ENCODE assay signal across 22 cellular contexts in the genomic region with DNA sequence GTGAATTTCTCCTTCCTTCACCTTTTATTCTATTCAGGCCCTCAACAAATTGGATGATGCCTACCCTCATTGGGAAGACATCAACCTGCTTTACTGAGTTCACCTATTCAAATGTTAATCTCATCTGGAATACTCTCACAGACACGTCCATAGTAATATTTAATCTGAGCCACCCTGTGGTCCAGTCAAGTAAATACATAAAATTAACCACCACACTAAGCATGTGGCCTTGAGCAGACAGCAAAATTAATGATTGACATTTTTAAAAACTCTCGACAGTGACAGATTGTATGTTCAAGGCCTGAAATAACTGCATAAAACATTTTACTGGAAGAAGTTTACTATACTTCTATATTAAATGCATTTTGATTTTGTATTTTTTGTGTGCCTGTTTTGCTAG.
"Had no signal": no experiment of that assay in that cellular context is flagged by ENCODE, and none has a peak within 500 bp of the region (broad histone marks: within the 10 kb centered on the region; RNA-seq: fewer than 3 reads in every experiment).

No MANE protein-coding gene starts in this region.

- H3K27ac ChIP-seq: foreskin keratinocyte, hepatocyte, neutrophil, psoas muscle, sigmoid colon, skin epidermis, thoracic aorta, transverse colon had no signal

- ATAC-seq: foreskin keratinocyte; naive thymus-derived CD4-positive, alpha-beta T cell; psoas muscle; stimulated activated naive B cell treated with anti-CD40 and anti-IgM and Interleukin-4, amounts not matched to agents 10 μg/mL and 1 μg/mL and 100 μg/mL, for 72 hours; stimulated activated naive CD8-positive, alpha-beta T cell treated with anti-CD3 and anti-CD28 coated beads, Interleukin-15, amount 100 ng/mL, for 72 hours had no signal

- H3K4me3 ChIP-seq: hepatocyte, psoas muscle, sigmoid colon, skin epidermis, thoracic aorta, transverse colon had no signal

- H2AFZ ChIP-seq: hepatocyte had no signal

- H3K27me3 Mint-ChIP-seq: naive thymus-derived CD4-positive, alpha-beta T cell; stimulated activated naive B cell treated with anti-CD40 and anti-IgM and Interleukin-4, amounts not matched to agents 10 μg/mL and 1 μg/mL and 100 μg/mL, for 72 hours; stimulated activated naive CD8-positive, alpha-beta T cell treated with anti-CD3 and anti-CD28 coated beads, Interleukin-15, amount 100 ng/mL, for 72 hours had no signal

- H3K4me1 Mint-ChIP-seq: nephron progenitor cell; stimulated activated naive B cell treated with anti-CD40 and anti-IgM and Interleukin-4, amounts not matched to agents 10 μg/mL and 1 μg/mL and 100 μg/mL, for 72 hours; stimulated activated naive CD8-positive, alpha-beta T cell treated with anti-CD3 and anti-CD28 coated beads, Interleukin-15, amount 100 ng/mL, for 72 hours had no signal

- H3K36me3 ChIP-seq: neutrophil, sigmoid colon, thoracic aorta, transverse colon had no signal

- H3K27me3 ChIP-seq: foreskin keratinocyte, hepatocyte, neutrophil, sigmoid colon, transverse colon had no signal

- H3K9me3 ChIP-seq: neutrophil, psoas muscle, thoracic aorta, transverse colon had no signal

- DNase-seq: dermis blood vessel endothelial cell; erythroblast; foreskin keratinocyte; head of caudate nucleus; mesendoderm; naive thymus-derived CD4-positive, alpha-beta T cell; nephron progenitor cell; psoas muscle; retina; sigmoid colon; stimulated activated CD4-positive, alpha-beta T cell treated with anti-CD3 and anti-CD28 coated beads, Interleukin-2, amount 100 ng/mL, for 24 hours; stimulated activated CD4-positive, alpha-beta T cell treated with anti-CD3 and anti-CD28 coated beads, Interleukin-4, amount 100 ng/mL, for 4 hours; stimulated activated naive B cell treated with anti-CD40 and anti-IgM and Interleukin-4, amounts not matched to agents 10 μg/mL and 1 μg/mL and 100 μg/mL, for 72 hours; stimulated activated naive CD8-positive, alpha-beta T cell treated with anti-CD3 and anti-CD28 coated beads, Interleukin-15, amount 100 ng/mL, for 72 hours; substantia nigra; transverse colon had no signal

- H3K79me2 ChIP-seq: hepatocyte had no signal

- H3K4me3 Mint-ChIP-seq: naive thymus-derived CD4-positive, alpha-beta T cell; nephron progenitor cell; stimulated activated naive B cell treated with anti-CD40 and anti-IgM and Interleukin-4, amounts not matched to agents 10 μg/mL and 1 μg/mL and 100 μg/mL, for 72 hours; stimulated activated naive CD8-positive, alpha-beta T cell treated with anti-CD3 and anti-CD28 coated beads, Interleukin-15, amount 100 ng/mL, for 72 hours had no signal

- H3K4me1 ChIP-seq: foreskin keratinocyte, psoas muscle, sigmoid colon, transverse colon had no signal

- FAIRE-seq: colon, endothelial cell of umbilical vein had no signal

- H3K27ac Mint-ChIP-seq: naive thymus-derived CD4-positive, alpha-beta T cell; nephron progenitor cell; stimulated activated naive B cell treated with anti-CD40 and anti-IgM and Interleukin-4, amounts not matched to agents 10 μg/mL and 1 μg/mL and 100 μg/mL, for 72 hours; stimulated activated naive CD8-positive, alpha-beta T cell treated with anti-CD3 and anti-CD28 coated beads, Interleukin-15, amount 100 ng/mL, for 72 hours had no signal

- H3K9me3 Mint-ChIP-seq: nephron progenitor cell; stimulated activated naive B cell treated with anti-CD40 and anti-IgM and Interleukin-4, amounts not matched to agents 10 μg/mL and 1 μg/mL and 100 μg/mL, for 72 hours; stimulated activated naive CD8-positive, alpha-beta T cell treated with anti-CD3 and anti-CD28 coated beads, Interleukin-15, amount 100 ng/mL, for 72 hours had no signal

- H3K36me3 Mint-ChIP-seq: naive thymus-derived CD4-positive, alpha-beta T cell; stimulated activated naive B cell treated with anti-CD40 and anti-IgM and Interleukin-4, amounts not matched to agents 10 μg/mL and 1 μg/mL and 100 μg/mL, for 72 hours had no signal

- H3K4me2 ChIP-seq: hepatocyte had no signal
